31 cellular contexts compared by ENCODE assay signal in the genomic region with DNA sequence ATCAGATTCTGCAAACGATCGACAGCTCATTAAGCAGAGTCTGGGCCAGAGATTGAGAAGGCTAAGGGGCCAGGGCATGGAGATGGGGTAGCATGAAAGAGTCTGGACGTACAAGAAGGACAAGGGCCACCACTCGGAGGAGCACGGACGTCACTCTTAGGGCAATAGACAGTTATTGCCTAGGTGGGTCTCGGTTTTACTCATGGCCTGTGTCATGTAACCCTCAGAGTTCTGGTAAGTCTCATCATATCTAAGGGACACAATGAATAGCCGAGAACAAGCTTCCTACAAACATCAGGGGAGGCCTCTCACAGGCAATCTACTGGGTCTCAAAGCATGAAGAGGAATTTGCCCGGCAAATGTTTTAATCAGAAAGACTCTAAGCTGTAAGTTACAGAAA. TPM values are rescaled to one million over a fixed set of nuclear protein-coding genes. Genes with fewer than 3 reads are reported as not detected.
DNase-seq lines count a peak whose midpoint lies in the region; ATAC-seq, FAIRE-seq and TF ChIP-seq lines count a peak whose summit lies in the region.
"Had no signal": no experiment of that assay in that cellular context is flagged by ENCODE, and none has a peak within 500 bp of the region (broad histone marks: within the 10 kb centered on the region; RNA-seq: fewer than 3 reads in every experiment).

No MANE protein-coding gene starts in this region.

- H3K9ac ChIP-seq in kidney (ENCODE audit: low read length in 2 of 2) = no peak overlapping the region

- H3K36me3 Mint-ChIP-seq in activated naive CD8-positive, alpha-beta T cell treated with anti-CD3 and anti-CD28 coated beads, Interleukin-2, amount 50 U/mL, for 24 hours (ENCODE audit: low read depth) = no peaks in the 10 kb centered on the region
- no peaks in the 10 kb centered on the region for H3K36me3 Mint-ChIP-seq in activated naive CD8-positive, alpha-beta T cell treated with anti-CD3 and anti-CD28 coated beads for 36 hours
- H3K36me3 Mint-ChIP-seq: activated naive CD4-positive, alpha-beta T cell treated with anti-CD3 and anti-CD28 coated beads, Interleukin-2, amount 50 U/mL, for 24 hours; IgD-negative memory B cell; naive thymus-derived CD8-positive, alpha-beta T cell had no signal

- H3K4me3 Mint-ChIP-seq in activated naive CD8-positive, alpha-beta T cell treated with anti-CD3 and anti-CD28 coated beads, Interleukin-2, amount 50 U/mL, for 24 hours = no peak overlapping the region
- no peak overlapping the region for H3K4me3 Mint-ChIP-seq in activated naive CD8-positive, alpha-beta T cell treated with anti-CD3 and anti-CD28 coated beads for 36 hours
- H3K4me3 Mint-ChIP-seq: activated naive CD4-positive, alpha-beta T cell treated with anti-CD3 and anti-CD28 coated beads, Interleukin-2, amount 50 U/mL, for 24 hours; IgD-negative memory B cell; naive thymus-derived CD8-positive, alpha-beta T cell; T-helper 2 cell treated with Interferon-gamma antibody and Interleukin-4, amounts not matched to agents 5 μg/mL and 100 μg/mL, for 36 hours had no signal

- H3K4me3 ChIP-seq in kidney (ENCODE audit: low read length in 2 of 2) = no peak overlapping the region
- H3K4me3 ChIP-seq: cardiac muscle cell, gastroesophageal sphincter, HAP-1, thyroid gland had no signal

- no peak overlapping the region for H3K27ac ChIP-seq in kidney (ENCODE audit: low read depth in 2 of 2, low read length in 2 of 2)
- H3K27ac ChIP-seq: cardiac muscle cell, gastroesophageal sphincter, thyroid gland, VCaP had no signal

- no peaks in the 10 kb centered on the region for H3K9me3 Mint-ChIP-seq in activated naive CD8-positive, alpha-beta T cell treated with anti-CD3 and anti-CD28 coated beads, Interleukin-2, amount 50 U/mL, for 24 hours
- H3K9me3 Mint-ChIP-seq in activated naive CD8-positive, alpha-beta T cell treated with anti-CD3 and anti-CD28 coated beads for 36 hours = no peaks in the 10 kb centered on the region
- H3K9me3 Mint-ChIP-seq: activated naive CD4-positive, alpha-beta T cell treated with anti-CD3 and anti-CD28 coated beads, Interleukin-2, amount 50 U/mL, for 24 hours; IgD-negative memory B cell; naive thymus-derived CD8-positive, alpha-beta T cell; T-helper 2 cell treated with Interferon-gamma antibody and Interleukin-4, amounts not matched to agents 5 μg/mL and 100 μg/mL, for 36 hours had no signal

- DNase-seq in activated naive CD8-positive, alpha-beta T cell treated with anti-CD3 and anti-CD28 coated beads, Interleukin-2, amount 50 U/mL, for 24 hours = no peak
- no peak for DNase-seq in activated naive CD8-positive, alpha-beta T cell treated with anti-CD3 and anti-CD28 coated beads for 36 hours
- DNase-seq in kidney (peak; percentile 6), C1 segment of cervical spinal cord (lab: John Stamatoyannopoulos, UW) (no peak)
- DNase-seq: ACHN; aorta; COR-L47; DMS79; GF-D8; midbrain; naive thymus-derived CD8-positive, alpha-beta T cell; NCI-H1105; NCI-H2029; NCI-H226; NCI-H82; OCI-M1; stimulated activated CD4-positive, alpha-beta T cell treated with anti-CD3 and anti-CD28 coated beads, Interleukin-4, amount 100 ng/mL, for 1 hour; stimulated activated naive CD4-positive, alpha-beta T cell treated with Interleukin-2 at 50 U/mL for 16 hours; thyroid gland had no signal

- no peaks in the 10 kb centered on the region for H3K4me1 Mint-ChIP-seq in activated naive CD8-positive, alpha-beta T cell treated with anti-CD3 and anti-CD28 coated beads, Interleukin-2, amount 50 U/mL, for 24 hours
- no peaks in the 10 kb centered on the region for H3K4me1 Mint-ChIP-seq in activated naive CD8-positive, alpha-beta T cell treated with anti-CD3 and anti-CD28 coated beads for 36 hours
- H3K4me1 Mint-ChIP-seq: activated naive CD4-positive, alpha-beta T cell treated with anti-CD3 and anti-CD28 coated beads, Interleukin-2, amount 50 U/mL, for 24 hours had no signal

- H3K27ac Mint-ChIP-seq in activated naive CD8-positive, alpha-beta T cell treated with anti-CD3 and anti-CD28 coated beads, Interleukin-2, amount 50 U/mL, for 24 hours = peak overlapping the region; percentile 1
- H3K27ac Mint-ChIP-seq in activated naive CD8-positive, alpha-beta T cell treated with anti-CD3 and anti-CD28 coated beads for 36 hours = no peak overlapping the region
- H3K27ac Mint-ChIP-seq: activated naive CD4-positive, alpha-beta T cell treated with anti-CD3 and anti-CD28 coated beads, Interleukin-2, amount 50 U/mL, for 24 hours; IgD-negative memory B cell; naive thymus-derived CD8-positive, alpha-beta T cell; T-helper 2 cell treated with Interferon-gamma antibody and Interleukin-4, amounts not matched to agents 5 μg/mL and 100 μg/mL, for 36 hours had no signal

- H3K9me3 ChIP-seq in kidney (ENCODE audit: control insufficient read depth in 1 of 2, low read length in 2 of 2) = no peaks in the 10 kb centered on the region
- H3K9me3 ChIP-seq: gastroesophageal sphincter, HAP-1, thyroid gland had no signal

- intact Hi-C loops in kidney (cut with DNase I) = no loop called here

- peaks cover 7 to 9% of the 10 kb centered on the region in 2 donors for H3K4me1 ChIP-seq in kidney (ENCODE audit: control insufficient read depth in 1 of 2, insufficient read depth in 1 of 2, low read depth in 1 of 2, low read length in 2 of 2)
- H3K4me1 ChIP-seq: gastroesophageal sphincter, HAP-1, thyroid gland had no signal

- H3K27me3 Mint-ChIP-seq in activated naive CD8-positive, alpha-beta T cell treated with anti-CD3 and anti-CD28 coated beads, Interleukin-2, amount 50 U/mL, for 24 hours = no peaks in the 10 kb centered on the region
- H3K27me3 Mint-ChIP-seq in activated naive CD8-positive, alpha-beta T cell treated with anti-CD3 and anti-CD28 coated beads for 36 hours = peaks cover 4% of the 10 kb centered on the region
- H3K27me3 Mint-ChIP-seq: activated naive CD4-positive, alpha-beta T cell treated with anti-CD3 and anti-CD28 coated beads, Interleukin-2, amount 50 U/mL, for 24 hours; naive thymus-derived CD8-positive, alpha-beta T cell had no signal

- no peaks in the 10 kb centered on the region for H3K36me3 ChIP-seq in kidney (ENCODE audit: control insufficient read depth in 1 of 2, insufficient read depth in 2 of 2, low read length in 2 of 2)
- H3K36me3 ChIP-seq: cardiac muscle cell, gastroesophageal sphincter, HAP-1, thyroid gland had no signal

- no peak for TF ChIP-seq CTCF in kidney (IDR thresholded peaks at IDR 0.05; ENCODE audit: borderline replicate concordance, extremely low read depth, insufficient read depth)

- no peak for FAIRE-seq in kidney (lab: Jason Lieb, UNC)
- FAIRE-seq: keratinocyte had no signal

- ATAC-seq in activated naive CD8-positive, alpha-beta T cell treated with anti-CD3 and anti-CD28 coated beads, Interleukin-2, amount 50 U/mL, for 24 hours = peak; percentile 51
- peak; percentile 57 for ATAC-seq in GM19025 (IDR thresholded peaks at IDR 0.05; ENCODE audit: low read depth, unreplicated experiment)
- ATAC-seq in HG03439 (IDR thresholded peaks at IDR 0.05; ENCODE audit: unreplicated experiment) = peak; percentile 66
- ATAC-seq in HG03460 (IDR thresholded peaks at IDR 0.05; ENCODE audit: unreplicated experiment) = no peak
- no peak for ATAC-seq in GM21367 (IDR thresholded peaks at IDR 0.05; ENCODE audit: unreplicated experiment)
- ATAC-seq: gastroesophageal sphincter; naive thymus-derived CD8-positive, alpha-beta T cell had no signal

RNA-seq across cellular contexts. Expression of a gene that starts 30.4 kb away (rescaled TPM):
- total RNA-seq in activated naive CD8-positive, alpha-beta T cell treated with anti-CD3 and anti-CD28 coated beads for 36 hours = 10 to 100 TPM; 87.0 to 87.4 TPM
- 92.0 TPM for total RNA-seq in kidney
- 43.6 TPM for polyA plus RNA-seq in kidney (ENCODE audit: insufficient read depth, low read depth, low replicate concordance)

RNA-seq across cellular contexts. Expression of a gene that starts 38.6 kb away (rescaled TPM):
- 10 to 100 TPM; 16.6 to 16.7 TPM for total RNA-seq in activated naive CD8-positive, alpha-beta T cell treated with anti-CD3 and anti-CD28 coated beads for 36 hours
- total RNA-seq in kidney = 38.4 TPM
- 40.1 TPM for polyA plus RNA-seq in kidney (ENCODE audit: insufficient read depth, low read depth, low replicate concordance)

RNA-seq across cellular contexts. Expression of a gene that starts 39.0 kb away (rescaled TPM):
- total RNA-seq in activated naive CD8-positive, alpha-beta T cell treated with anti-CD3 and anti-CD28 coated beads for 36 hours = 10 to 100 TPM; 14.3 to 14.5 TPM
- total RNA-seq in kidney = 25.6 TPM
- 34.9 TPM for polyA plus RNA-seq in kidney (ENCODE audit: insufficient read depth, low read depth, low replicate concordance)

Comparison
In these comparisons a context has a peak if more than half of its experiments do, and no peak if none do; other contexts are left out.
1. ATAC-seq: peak in activated naive CD8-positive, alpha-beta T cell treated with anti-CD3 and anti-CD28 coated beads, Interleukin-2, amount 50 U/mL, for 24 hours (single experiment), GM19025 (single experiment) and HG03439 (single experiment); none in HG03460 (single experiment) and GM21367 (single experiment).